ENCODE assay signal across 19 cellular contexts in genomic region chr11:80925291-80925690, GRCh38.
"Had no signal": no experiment of that assay in that cellular context is flagged by ENCODE, and none has a peak within 500 bp of the region (broad histone marks: within the 10 kb centered on the region; RNA-seq: fewer than 3 reads in every experiment).

No MANE protein-coding gene starts in this region.

- H3K4me1 ChIP-seq: body of pancreas, colonic mucosa, gastrocnemius medialis, heart left ventricle, pancreas, upper lobe of right lung had no signal

- H3K27ac ChIP-seq: body of pancreas, colonic mucosa, gastrocnemius medialis, heart left ventricle, neutrophil, pancreas, upper lobe of right lung had no signal

- H3K4me3 ChIP-seq: body of pancreas, colonic mucosa, gastrocnemius medialis, heart left ventricle, pancreas, upper lobe of right lung had no signal

- H3K36me3 ChIP-seq: colonic mucosa, gastrocnemius medialis, heart left ventricle, neutrophil, pancreas, upper lobe of right lung had no signal

- H3K9me3 ChIP-seq: body of pancreas, colonic mucosa, gastrocnemius medialis, heart left ventricle, neutrophil, pancreas, upper lobe of right lung had no signal

- H3K27me3 ChIP-seq: body of pancreas, colonic mucosa, gastrocnemius medialis, heart left ventricle, neutrophil, pancreas, upper lobe of right lung had no signal

- DNase-seq: activated B cell treated with CpG ODN at 0.5 μM for 24 hours; activated CD4-positive, alpha-beta memory T cell treated with anti-CD3 and anti-CD28 coated beads for 36 hours; activated CD4-positive, alpha-beta T cell treated with anti-CD3 and anti-CD28 coated beads for 4 hours; activated CD8-positive, alpha-beta memory T cell treated with anti-CD3 and anti-CD28 coated beads, Interleukin-2, amount 10 ng/mL, durations not matched to agents 7 days and 5 days; activated naive CD4-positive, alpha-beta T cell treated with Interleukin-2 at 50 U/mL for 16 hours; activated naive CD8-positive, alpha-beta T cell treated with anti-CD3 and anti-CD28 coated beads, Interleukin-2, amount 10 ng/mL, durations not matched to agents 7 days and 5 days; activated T-cell treated with anti-CD3 and anti-CD28 coated beads, Interleukin-2, amount 50 U/mL, for 1 hour; amygdala; body of pancreas; colonic mucosa; gastrocnemius medialis; heart left ventricle; kidney; left ventricle myocardium superior; naive thymus-derived CD4-positive, alpha-beta T cell; pancreas; stimulated activated naive B cell treated with anti-CD40 and anti-IgM and Interleukin-4, amounts not matched to agents 10 μg/mL and 1 μg/mL and 100 μg/mL, for 72 hours; upper lobe of right lung had no signal

- ATAC-seq: activated CD8-positive, alpha-beta memory T cell treated with anti-CD3 and anti-CD28 coated beads, Interleukin-2, amount 10 ng/mL, durations not matched to agents 7 days and 5 days; body of pancreas; gastrocnemius medialis; heart left ventricle; left ventricle myocardium superior; naive thymus-derived CD4-positive, alpha-beta T cell; pancreas; stimulated activated naive B cell treated with anti-CD40 and anti-IgM and Interleukin-4, amounts not matched to agents 10 μg/mL and 1 μg/mL and 100 μg/mL, for 72 hours; upper lobe of right lung had no signal
